Comparison of ENCODE assay signal across 25 cellular contexts in genomic region chr6:168365422-168366165, GRCh38. TPM values are rescaled to one million over a fixed set of nuclear protein-coding genes. Genes with fewer than 3 reads are reported as not detected.
"Had no signal": no experiment of that assay in that cellular context is flagged by ENCODE, and none has a peak within 500 bp of the region (broad histone marks: within the 10 kb centered on the region; RNA-seq: fewer than 3 reads in every experiment).

No MANE protein-coding gene starts in this region.

- H3K4me3 ChIP-seq: Peyer's patch had no signal

- H3K4me3 Mint-ChIP-seq: activated CD8-positive, alpha-beta T cell treated with anti-CD3 and anti-CD28 coated beads, Interleukin-2, amount 10 ng/mL, durations not matched to agents 7 days and 5 days; activated naive CD4-positive, alpha-beta T cell treated with anti-CD3 and anti-CD28 coated beads for 36 hours; activated naive CD8-positive, alpha-beta T cell; activated T-helper 1 cell treated with anti-CD3 and anti-CD28 coated beads, Interleukin-12 subunit alpha, Interleukin-12 subunit beta, Interleukin-2, Interleukin-4 antibody, amounts not matched to agents 30 ng/mL and 10 ng/mL and 1 ng/mL, durations not matched to agents 14 hours and 24 hours and 36 hours; brain; T-helper 1 cell treated with Interleukin-12 subunit alpha and Interleukin-12 subunit beta and Interleukin-4 antibody, amounts not matched to agents 30 μg/mL and 1 μg/mL, for 36 hours had no signal

- H3K9me3 ChIP-seq: Peyer's patch had no signal

- H3K9me3 Mint-ChIP-seq: activated T-helper 1 cell treated with anti-CD3 and anti-CD28 coated beads, Interleukin-12 subunit alpha, Interleukin-12 subunit beta, Interleukin-2, Interleukin-4 antibody, amounts not matched to agents 30 ng/mL and 10 ng/mL and 1 ng/mL, durations not matched to agents 14 hours and 24 hours and 36 hours; T-helper 1 cell treated with Interleukin-12 subunit alpha and Interleukin-12 subunit beta and Interleukin-4 antibody, amounts not matched to agents 30 μg/mL and 1 μg/mL, for 36 hours had no signal

- DNase-seq: activated CD4-positive, alpha-beta T cell treated with anti-CD3 and anti-CD28 coated beads for 4 hours; activated CD8-positive, alpha-beta memory T cell treated with anti-CD3 and anti-CD28 coated beads, Interleukin-2, amount 50 U/mL, for 48 hours; activated CD8-positive, alpha-beta T cell treated with anti-CD3 and anti-CD28 coated beads, Interleukin-2, amount 10 ng/mL, durations not matched to agents 7 days and 5 days; activated gamma-delta T cell; activated naive CD4-positive, alpha-beta T cell treated with anti-CD3 and anti-CD28 coated beads for 36 hours; activated T-cell treated with anti-CD3 and anti-CD28 coated beads, Interleukin-2, amount 50 U/mL, for 1 hour; amygdala; IMR-90; Kasumi-1; KBM-7; NCI-H1105 treated with DMSO at 0.1 percent for 48 hours; NCI-H1436 treated with DMSO at 0.1 percent for 48 hours; NCI-H187; NCI-H2081; NCI-H446; NCI-H524; SHP77 treated with DMSO at 0.1 percent for 48 hours had no signal

- ATAC-seq: activated CD4-positive, CD25-positive, alpha-beta regulatory T cell treated with anti-CD3 and anti-CD28 coated beads, Interleukin-2, amount 50 U/mL, for 24 hours; activated CD8-positive, alpha-beta T cell treated with anti-CD3 and anti-CD28 coated beads, Interleukin-2, amount 10 ng/mL, durations not matched to agents 7 days and 5 days had no signal

- H3K36me3 ChIP-seq: Peyer's patch had no signal

- H3K4me1 ChIP-seq: Peyer's patch had no signal

- H3K36me3 Mint-ChIP-seq: activated naive CD8-positive, alpha-beta T cell; brain had no signal

- H3K27me3 ChIP-seq: Peyer's patch had no signal

- H3K27ac ChIP-seq: Peyer's patch, RWPE1 had no signal

- H3K27ac Mint-ChIP-seq: activated CD8-positive, alpha-beta T cell treated with anti-CD3 and anti-CD28 coated beads, Interleukin-2, amount 10 ng/mL, durations not matched to agents 7 days and 5 days; activated naive CD4-positive, alpha-beta T cell treated with anti-CD3 and anti-CD28 coated beads for 36 hours; activated naive CD8-positive, alpha-beta T cell; activated T-helper 1 cell treated with anti-CD3 and anti-CD28 coated beads, Interleukin-12 subunit alpha, Interleukin-12 subunit beta, Interleukin-2, Interleukin-4 antibody, amounts not matched to agents 30 ng/mL and 10 ng/mL and 1 ng/mL, durations not matched to agents 14 hours and 24 hours and 36 hours; brain; T-helper 1 cell treated with Interleukin-12 subunit alpha and Interleukin-12 subunit beta and Interleukin-4 antibody, amounts not matched to agents 30 μg/mL and 1 μg/mL, for 36 hours had no signal

RNA-seq across cellular contexts. Expression of gene DACT2, which starts 46.0 kb away (rescaled TPM):
- total RNA-seq: activated CD8-positive, alpha-beta T cell treated with anti-CD3 and anti-CD28 coated beads, Interleukin-2, amount 10 ng/mL, durations not matched to agents 7 days and 5 days; activated naive CD4-positive, alpha-beta T cell treated with anti-CD3 and anti-CD28 coated beads for 36 hours; IMR-90; SK-MEL-5 had no signal
- polyA plus RNA-seq: IMR-90 had no signal
